20 cellular contexts compared by ENCODE assay signal in the genomic region with DNA sequence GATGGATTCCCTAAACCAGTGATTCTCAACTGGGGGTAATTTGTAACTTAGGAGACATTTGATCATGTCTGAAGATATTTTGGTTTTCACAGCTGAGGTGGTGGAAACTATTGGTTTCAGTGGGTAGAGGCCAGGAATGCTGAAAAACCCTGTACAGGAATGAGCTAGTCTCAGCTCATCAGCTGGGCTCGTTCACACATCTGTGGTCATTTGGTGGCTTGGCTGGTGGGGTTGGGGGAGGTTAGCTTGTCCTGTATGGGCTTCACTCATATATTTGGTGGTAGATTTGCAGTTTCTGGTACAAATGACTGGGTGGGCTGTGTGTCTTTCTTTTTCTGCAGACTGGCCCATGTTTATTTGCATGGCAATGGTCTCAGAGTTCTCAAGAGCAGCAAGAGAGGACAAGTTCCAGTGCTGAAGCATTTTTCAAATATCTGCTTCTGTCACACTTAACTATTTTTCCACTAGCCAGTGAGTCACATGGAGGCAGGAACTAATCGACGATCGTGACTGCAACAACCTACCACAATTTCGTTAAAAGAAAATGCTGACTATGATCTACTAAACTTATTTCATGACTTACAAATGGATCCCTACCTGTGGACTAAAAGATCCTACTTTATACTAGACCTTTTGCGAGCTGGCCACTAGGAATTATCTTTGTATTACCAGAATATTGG.
A peak's percentile ranks its signal among the peaks of the same experiment; 100 is the strongest.
DNase-seq lines count a peak whose midpoint lies in the region; FAIRE-seq and TF ChIP-seq lines count a peak whose summit lies in the region.
"Had no signal": no experiment of that assay in that cellular context is flagged by ENCODE, and none has a peak within 500 bp of the region (broad histone marks: within the 10 kb centered on the region; RNA-seq: fewer than 3 reads in every experiment).

No MANE protein-coding gene starts in this region.

- no peaks in the 10 kb centered on the region for H4K20me1 ChIP-seq in astrocyte (ENCODE audit: insufficient read depth, low read length)

- H2BK5ac ChIP-seq in trophoblast cell (ENCODE audit: low read depth, low read length, poor library complexity), result no peak overlapping the region

- H4K91ac ChIP-seq in trophoblast cell (ENCODE audit: low read depth, low read length), result no peak overlapping the region

- no peak overlapping the region for H3K23ac ChIP-seq in trophoblast cell (ENCODE audit: low read length)

- H3K27ac Mint-ChIP-seq in astrocyte (ENCODE audit: unreplicated experiment), result peak overlapping the region; percentile 41
- H3K27ac Mint-ChIP-seq: B cell, CD14-positive monocyte, GM23338 had no signal

- no peak overlapping the region for H3K4me3 ChIP-seq in astrocyte (ENCODE audit: insufficient read depth, low read depth, low read length)
- H3K4me3 ChIP-seq in trophoblast cell (ENCODE audit: low read depth, low read length), result no peak overlapping the region
- no peak overlapping the region for H3K4me3 ChIP-seq in vagina
- H3K4me3 ChIP-seq: GM23338, HAP-1, SJCRH30 had no signal

- H3K4me1 ChIP-seq in astrocyte (ENCODE audit: insufficient read depth, low read length) (no peaks in the 10 kb centered on the region), trophoblast cell (ENCODE audit: control insufficient read depth in 1 of 2, insufficient read depth in 2 of 2, low read length in 2 of 2) (no peaks in the 10 kb centered on the region), vagina (no peaks in the 10 kb centered on the region)
- H3K4me1 ChIP-seq: HAP-1, SJCRH30 had no signal

- H3K36me3 Mint-ChIP-seq in astrocyte (ENCODE audit: low read depth, unreplicated experiment), result no peaks in the 10 kb centered on the region
- H3K36me3 Mint-ChIP-seq: CD14-positive monocyte had no signal

- no peak overlapping the region for H2BK12ac ChIP-seq in trophoblast cell (ENCODE audit: low read length)

- no peak overlapping the region for H3K27ac ChIP-seq in astrocyte (ENCODE audit: low read depth, low read length)
- no peak overlapping the region for H3K27ac ChIP-seq in trophoblast cell (ENCODE audit: low read depth, low read length)
- H3K27ac ChIP-seq in vagina, result no peak overlapping the region
- H3K27ac ChIP-seq: SJCRH30 had no signal

- no peak overlapping the region for H4K8ac ChIP-seq in trophoblast cell (ENCODE audit: low read depth, low read length)

- H3K9me3 ChIP-seq in astrocyte (ENCODE audit: insufficient read depth, low read depth, low read length), result no peaks in the 10 kb centered on the region
- H3K9me3 ChIP-seq in trophoblast cell (ENCODE audit: insufficient read depth, low read depth, low read length), result no peaks in the 10 kb centered on the region
- no peaks in the 10 kb centered on the region for H3K9me3 ChIP-seq in vagina
- H3K9me3 ChIP-seq: HAP-1, SJCRH30 had no signal

- H2AFZ ChIP-seq in astrocyte (ENCODE audit: low read depth, low read length) (no peak overlapping the region), trophoblast cell (ENCODE audit: insufficient read depth, low read length, poor library complexity) (no peak overlapping the region)
- H2AFZ ChIP-seq: GM23338 had no signal

- H3K27me3 Mint-ChIP-seq in astrocyte (ENCODE audit: low read depth, unreplicated experiment), result peaks cover 14% of the 10 kb centered on the region

- no peak overlapping the region for H3K18ac ChIP-seq in trophoblast cell (ENCODE audit: low read length)

- H3K4me2 ChIP-seq in astrocyte (ENCODE audit: low read length) (no peak overlapping the region), trophoblast cell (ENCODE audit: low read length) (no peak overlapping the region)
- H3K4me2 ChIP-seq: GM23338 had no signal

- H3K9ac ChIP-seq in astrocyte (ENCODE audit: low read length) (no peak overlapping the region), trophoblast cell (ENCODE audit: low read length) (no peak overlapping the region)

- H2BK120ac ChIP-seq in trophoblast cell (ENCODE audit: insufficient read depth, low read length, poor library complexity), result no peak overlapping the region

- H3K27me3 ChIP-seq in astrocyte (ENCODE audit: insufficient read depth, low read length) (no peaks in the 10 kb centered on the region), trophoblast cell (ENCODE audit: insufficient read depth, low read length) (no peaks in the 10 kb centered on the region), vagina (no peaks in the 10 kb centered on the region)
- H3K27me3 ChIP-seq: SJCRH30 had no signal

- no peak overlapping the region for H3K14ac ChIP-seq in trophoblast cell (ENCODE audit: low read length)

- no peak overlapping the region for H2AK5ac ChIP-seq in trophoblast cell (ENCODE audit: low read length)

- H3K36me3 ChIP-seq in astrocyte (ENCODE audit: insufficient read depth, low read length) (no peaks in the 10 kb centered on the region), trophoblast cell (ENCODE audit: control insufficient read depth in 1 of 2, insufficient read depth in 2 of 2, low read length in 2 of 2) (no peaks in the 10 kb centered on the region), vagina (no peaks in the 10 kb centered on the region)
- H3K36me3 ChIP-seq: HAP-1, SJCRH30 had no signal

- H3K79me1 ChIP-seq in trophoblast cell (ENCODE audit: low read length), result no peaks in the 10 kb centered on the region

- peak; percentile 72 for DNase-seq in EH (ENCODE audit: low read depth)
- peak; percentile 4 for DNase-seq in astrocyte (ENCODE audit: low read depth)
- peak; percentile 39 for DNase-seq in glomerular visceral epithelial cell (ENCODE audit: extremely low spot score)
- DNase-seq in trophoblast cell, result peak; percentile 2 to 50
- no peak for DNase-seq in activated CD4-positive, alpha-beta T cell treated with anti-CD3 and anti-CD28 coated beads, Interleukin-2, amount 50 U/mL, for 4 hours
- no peak for DNase-seq in vagina (ENCODE audit: extremely low spot score in 2 of 2)
- no peak for DNase-seq in HK-2 (ENCODE audit: unreplicated experiment)
- DNase-seq in head of caudate nucleus, result no peak
- DNase-seq: GF-D8, NCI-H1105, NCI-H2029 treated with DMSO at 0.1 percent for 48 hours, NCI-H2171, NCI-H524 treated with DMSO at 0.1 percent for 48 hours, NCI-H82, SJCRH30 had no signal

- no CpG with 5 or more reads among the region's 6 CpGs for WGBS in trophoblast cell (ENCODE audit: extremely low coverage, insufficient coverage, insufficient read length)

- H3K79me2 ChIP-seq in astrocyte (ENCODE audit: insufficient read depth, low read length), result no peaks in the 10 kb centered on the region
- H3K79me2 ChIP-seq in trophoblast cell (ENCODE audit: control insufficient read depth, insufficient read depth, low read length, poor library complexity), result no peaks in the 10 kb centered on the region

- FAIRE-seq in astrocyte (lab: Jason Lieb, UNC), result no peak
- FAIRE-seq: RCC 7860 had no signal

- no peak for TF ChIP-seq POLR2A in vagina (IDR thresholded peaks at IDR 0.05)

- H3K4ac ChIP-seq in trophoblast cell (ENCODE audit: low read depth, low read length), result no peak overlapping the region

- intact Hi-C loops in vagina (cut with DNase I), result no loop called here
- intact Hi-C loops in head of caudate nucleus (cut with DNase I), result no loop called here

- H3K9me3 Mint-ChIP-seq in astrocyte (ENCODE audit: unreplicated experiment), result peaks cover 9% of the 10 kb centered on the region

- no peak overlapping the region for H4K12ac ChIP-seq in trophoblast cell (ENCODE audit: low read depth, low read length)

- H3K4me3 Mint-ChIP-seq in astrocyte (ENCODE audit: unreplicated experiment), result no peak overlapping the region
- H3K4me3 Mint-ChIP-seq: B cell, CD14-positive monocyte, GM23338 had no signal

- TF ChIP-seq CTCF in astrocyte (IDR thresholded peaks at IDR 0.05; ENCODE audit: insufficient read depth, low read depth, low read length) (no peak), vagina (IDR thresholded peaks at IDR 0.05) (no peak)

- H3K4me1 Mint-ChIP-seq in astrocyte (ENCODE audit: low read depth, unreplicated experiment), result peaks cover 22% of the 10 kb centered on the region
- H3K4me1 Mint-ChIP-seq: B cell, CD14-positive monocyte, GM23338 had no signal

Comparison
In these comparisons a context has a peak if more than half of its experiments do, and no peak if none do; other contexts are left out.
1. DNase-seq: peak in EH (single experiment), astrocyte (single experiment), glomerular visceral epithelial cell (single experiment) and trophoblast cell (2 of 2); none in activated CD4-positive, alpha-beta T cell treated with anti-CD3 and anti-CD28 coated beads, Interleukin-2, amount 50 U/mL, for 4 hours (0 of 2), vagina (0 of 2), HK-2 (single experiment) and head of caudate nucleus (0 of 42).